Comparison of ENCODE assay signal across 1 cellular context in the genomic region with DNA sequence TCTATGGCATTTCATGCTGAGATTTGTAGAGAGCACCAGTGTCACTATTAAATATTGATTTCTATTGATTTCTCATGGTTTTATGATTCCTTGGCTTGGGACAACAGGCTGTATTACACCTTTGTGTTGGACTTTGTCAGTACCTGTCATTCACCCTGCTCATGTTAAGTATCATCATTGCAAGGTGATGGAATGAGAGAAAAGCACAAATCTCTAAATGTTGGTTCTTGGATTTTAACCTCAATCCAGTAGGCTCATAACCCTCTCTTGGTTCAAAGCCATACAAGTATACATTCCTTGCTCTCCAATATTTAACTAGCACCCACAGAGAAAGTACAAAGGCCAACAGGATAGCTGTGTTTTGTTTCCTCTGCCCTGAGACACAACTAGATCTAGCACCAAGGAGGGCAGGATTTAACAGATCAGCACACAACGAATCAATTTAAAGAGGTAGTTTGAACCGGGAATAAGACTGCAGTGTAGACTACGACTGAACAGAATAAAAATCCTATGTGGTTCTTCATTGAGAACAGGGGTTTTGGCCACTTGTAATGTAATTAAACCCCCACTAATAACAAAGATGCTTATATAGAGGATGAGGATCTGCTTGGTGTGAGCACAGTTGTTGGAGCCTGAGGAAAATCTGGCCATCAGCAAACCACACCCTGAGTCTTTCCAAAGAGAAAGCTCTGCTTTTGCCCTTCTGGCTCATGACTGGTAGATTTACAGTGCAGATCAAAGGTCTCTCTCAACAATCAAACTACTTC.
TF ChIP-seq lines count a peak whose summit lies in the region.

No MANE protein-coding gene starts in this region.

TF ChIP-seq in SK-N-SH, 30 proteins besides CTCF, POLR2A, EP300 and RAD21 (continued from another document):
- TF ChIP-seq, protein P1, sequence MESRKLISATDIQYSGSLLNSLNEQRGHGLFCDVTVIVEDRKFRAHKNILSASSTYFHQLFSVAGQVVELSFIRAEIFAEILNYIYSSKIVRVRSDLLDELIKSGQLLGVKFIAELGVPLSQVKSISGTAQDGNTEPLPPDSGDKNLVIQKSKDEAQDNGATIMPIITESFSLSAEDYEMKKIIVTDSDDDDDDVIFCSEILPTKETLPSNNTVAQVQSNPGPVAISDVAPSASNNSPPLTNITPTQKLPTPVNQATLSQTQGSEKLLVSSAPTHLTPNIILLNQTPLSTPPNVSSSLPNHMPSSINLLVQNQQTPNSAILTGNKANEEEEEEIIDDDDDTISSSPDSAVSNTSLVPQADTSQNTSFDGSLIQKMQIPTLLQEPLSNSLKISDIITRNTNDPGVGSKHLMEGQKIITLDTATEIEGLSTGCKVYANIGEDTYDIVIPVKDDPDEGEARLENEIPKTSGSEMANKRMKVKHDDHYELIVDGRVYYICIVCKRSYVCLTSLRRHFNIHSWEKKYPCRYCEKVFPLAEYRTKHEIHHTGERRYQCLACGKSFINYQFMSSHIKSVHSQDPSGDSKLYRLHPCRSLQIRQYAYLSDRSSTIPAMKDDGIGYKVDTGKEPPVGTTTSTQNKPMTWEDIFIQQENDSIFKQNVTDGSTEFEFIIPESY (IDR thresholded peaks at IDR 0.05; ENCODE audit: borderline replicate concordance, low read depth) = no peak
- TF ChIP-seq FOXM1 (IDR thresholded peaks at IDR 0.05; ENCODE audit: low read depth) = no peak
